27 cellular contexts compared by ENCODE assay signal in genomic region chr19:34475975-34476594, GRCh38. TPM values are rescaled to one million over a fixed set of nuclear protein-coding genes. Genes with fewer than 3 reads are reported as not detected.
DNase-seq lines count a peak whose midpoint lies in the region; TF ChIP-seq lines count a peak whose summit lies in the region.
"Had no signal": no experiment of that assay in that cellular context is flagged by ENCODE, and none has a peak within 500 bp of the region (broad histone marks: within the 10 kb centered on the region; RNA-seq: fewer than 3 reads in every experiment).

No MANE protein-coding gene starts in this region.

- H3K27ac ChIP-seq in RWPE1 (peak overlapping the region; percentile 85), tibial artery (peak overlapping the region; percentile 68 to 82), SK-N-SH (ENCODE audit: low read depth in 2 of 2, low read length in 1 of 2) (peak overlapping the region in 1 of 2 experiments; percentile 78; a peak in 1 of 4 replicates)
- H3K27ac ChIP-seq: body of pancreas, HL-60, parathyroid adenoma had no signal

- no peak for TF ChIP-seq RAD21 in SK-N-SH (IDR thresholded peaks at IDR 0.05; ENCODE audit: low read length)

- no peak overlapping the region for H3K4me2 ChIP-seq in SK-N-SH

- no peak for TF ChIP-seq EP300 in SK-N-SH (IDR thresholded peaks at IDR 0.05; ENCODE audit: borderline replicate concordance in 1 of 2, low read depth in 1 of 2, low read length in 1 of 2)

- H3K79me2 ChIP-seq in SK-N-SH (ENCODE audit: insufficient read depth), result no peaks in the 10 kb centered on the region
- H3K79me2 ChIP-seq: parathyroid adenoma had no signal

- H3F3A ChIP-seq in SK-N-SH (replicated peaks; ENCODE audit: insufficient read depth), result peaks cover 45% of the 10 kb centered on the region

- no peaks in the 10 kb centered on the region for H3K9me2 ChIP-seq in SK-N-SH

- no peak overlapping the region for H2AFZ ChIP-seq in SK-N-SH (ENCODE audit: low read depth)
- H2AFZ ChIP-seq: parathyroid adenoma had no signal

- H3K4me1 ChIP-seq in tibial artery (peaks cover 0 to 73% (median 34%) of the 10 kb centered on the region in 4 donors), SK-N-SH (ENCODE audit: control insufficient read depth in 1 of 2, insufficient read depth in 2 of 2, low read depth in 1 of 2, low read length in 1 of 2) (peaks cover 0 to 8% of the 10 kb centered on the region in 2 experiments; a peak in 1 of 4 replicates)

- H3K9me3 ChIP-seq in tibial artery (no peaks in the 10 kb centered on the region), SK-N-SH (no peaks in the 10 kb centered on the region)
- H3K9me3 ChIP-seq: body of pancreas, gastroesophageal sphincter, mucosa of descending colon had no signal

- CTCF ChIA-PET in RWPE1 (lab: Yijun Ruan, JAX), result interaction anchor here (0.5 to 0.9 kb wide), 3 partner anchors 50 to 68 kb away, joined by 3 to 5 read pairs (median 4); no protein-coding TSS in a partner anchor
- CTCF ChIA-PET in SK-N-SH (lab: Yijun Ruan, JAX), result interaction anchor here (1.0 to 2.0 kb wide), 3 partner anchors 24 to 380 kb away, joined by 3 to 10 read pairs (median 3); no protein-coding TSS in a partner anchor

- 96% methylated on average over 5 of the region's 5 CpGs for WGBS in SK-N-SH (ENCODE audit: low lambda C conversion rate)

- H3K4me3 ChIP-seq in fibroblast of mammary gland (ENCODE audit: control insufficient read depth, low read depth, low read length) (no peak overlapping the region), tibial artery (no peak overlapping the region), SK-N-SH (ENCODE audit: low read depth in 2 of 2, low read length in 1 of 2) (no peak overlapping the region)
- H3K4me3 ChIP-seq: body of pancreas, gastroesophageal sphincter, mucosa of descending colon had no signal

- peaks cover 8% of the 10 kb centered on the region; the same call in 1 of the 2 replicates for H4K20me1 ChIP-seq in SK-N-SH (ENCODE audit: insufficient read depth)

- H3K36me3 ChIP-seq in tibial artery, result peaks cover 22 to 23% (median 22%) of the 10 kb centered on the region in 3 donors
- H3K36me3 ChIP-seq in SK-N-SH (replicated peaks in 1 of 2; ENCODE audit: control insufficient read depth in 1 of 2, insufficient read depth in 2 of 2, low read length in 1 of 2), result peaks cover 6 to 18% of the 10 kb centered on the region in 2 experiments

- intact Hi-C loops in tibial artery (cut with DNase I; ENCODE audit: low total_unique reads), result no loop called here

- peak; percentile 43 for DNase-seq in activated CD8-positive, alpha-beta memory T cell treated with anti-CD3 and anti-CD28 coated beads for 24 hours
- no peak for DNase-seq in activated CD8-positive, alpha-beta memory T cell treated with anti-CD3 and anti-CD28 coated beads, Interleukin-2, amount 50 U/mL, for 4 hours
- DNase-seq in RWPE1 (ENCODE audit: low spot score), result no peak
- peak; percentile 22 for DNase-seq in fibroblast of mammary gland (ENCODE audit: low read depth)
- peak in 1 of 2 donors; percentile 44 for DNase-seq in tibial artery
- no peak for DNase-seq in retina
- DNase-seq in hypothalamus (lab: John Stamatoyannopoulos, UW), result no peak
- DNase-seq in SK-N-SH, result no peak
- DNase-seq: activated CD4-positive, CD25-positive, alpha-beta regulatory T cell; activated effector memory CD4-positive, alpha-beta T cell treated with Interleukin-2 at 50 U/mL for 16 hours; body of pancreas; COR-L47; DND-41; H9; mucosa of descending colon; NCI-H1105; NCI-H2029; PC-3; SHP77; stimulated activated naive CD8-positive, alpha-beta T cell treated with anti-CD3 and anti-CD28 coated beads, Interleukin-15, amount 100 ng/mL, for 72 hours; SW 1271; T1000; trophoblast cell had no signal

- TF ChIP-seq CTCF in RWPE1 (conservative IDR thresholded peaks at IDR 0.05; ENCODE audit: low read depth) (no peak), fibroblast of mammary gland (conservative IDR thresholded peaks at IDR 0.05; ENCODE audit: control insufficient read depth, insufficient read depth, low read depth, low read length) (no peak), tibial artery (IDR thresholded peaks at IDR 0.05) (no peak), SK-N-SH (IDR thresholded peaks at IDR 0.05) (no peak)

- POLR2A ChIA-PET in RWPE1 (lab: Yijun Ruan, JAX; ENCODE audit: low non-redundant PET) (no interaction called here), SK-N-SH (lab: Yijun Ruan, JAX) (interaction anchor here (0.7 kb wide), 1 partner anchor 1456 kb away, joined by 3 read pairs; no protein-coding TSS in a partner anchor)

- H3K9ac ChIP-seq in SK-N-SH, result no peak overlapping the region
- H3K9ac ChIP-seq: parathyroid adenoma had no signal

- H3K27me3 ChIP-seq in tibial artery (no peaks in the 10 kb centered on the region), SK-N-SH (ENCODE audit: insufficient read depth) (no peaks in the 10 kb centered on the region)
- H3K27me3 ChIP-seq: body of pancreas, gastroesophageal sphincter had no signal

TF ChIP-seq in SK-N-SH, 30 proteins besides CTCF, POLR2A, EP300 and RAD21:
- TF ChIP-seq SIN3A (IDR thresholded peaks at IDR 0.05; ENCODE audit: borderline replicate concordance, low read depth, low read length), result no peak
- TF ChIP-seq MXI1 (IDR thresholded peaks at IDR 0.05; ENCODE audit: low read depth, low read length), result no peak
- TF ChIP-seq NFIC (IDR thresholded peaks at IDR 0.05; ENCODE audit: borderline replicate concordance), result no peak
- TF ChIP-seq TCF12 (IDR thresholded peaks at IDR 0.05), result no peak
- no peak for TF ChIP-seq ZBTB33 (IDR thresholded peaks at IDR 0.05; ENCODE audit: borderline replicate concordance, low read depth)
- no peak for TF ChIP-seq FOXJ3 (CRISPR knock-in tag; IDR thresholded peaks at IDR 0.05)
- no peak for TF ChIP-seq ELF1 (IDR thresholded peaks at IDR 0.05)
- TF ChIP-seq RCOR1 (IDR thresholded peaks at IDR 0.05; ENCODE audit: low read length), result no peak
- no peak for TF ChIP-seq TAF1 (IDR thresholded peaks at IDR 0.05; ENCODE audit: borderline replicate concordance, low read depth, low read length)
- TF ChIP-seq MEF2A (IDR thresholded peaks at IDR 0.05; ENCODE audit: borderline replicate concordance, low read depth), result no peak
- no peak for TF ChIP-seq MAX (IDR thresholded peaks at IDR 0.05; ENCODE audit: low read depth)

RNA-seq across cellular contexts. Expression of gene WTIP, which starts 5.5 kb away (rescaled TPM):
- polyA plus RNA-seq in SK-N-SH (2012; rRNA removed), result 24.1 and 27.7 TPM in 2 replicates
- 12.2 and 21.8 TPM in 2 replicates for polyA plus RNA-seq in SK-N-SH (2012; cell fraction: cytosol; rRNA removed)
- polyA plus RNA-seq in SK-N-SH (2012; cell fraction: nucleus; rRNA removed), result 20.6 and 31.8 TPM in 2 replicates
- polyA plus RNA-seq: IgD-negative memory B cell had no signal

RNA-seq across cellular contexts. Expression of gene UBA2, which starts 47.9 kb away (rescaled TPM):
- polyA plus RNA-seq in SK-N-SH (2012; rRNA removed), result 117 and 133 TPM in 2 replicates
- 144 and 150 TPM in 2 replicates for polyA plus RNA-seq in SK-N-SH (2012; cell fraction: cytosol; rRNA removed)
- 38.5 and 73.1 TPM in 2 replicates for polyA plus RNA-seq in SK-N-SH (2012; cell fraction: nucleus; rRNA removed)

Comparison
In these comparisons a context has a peak if more than half of its experiments do, and no peak if none do; other contexts are left out.
1. DNase-seq: peak in activated CD8-positive, alpha-beta memory T cell treated with anti-CD3 and anti-CD28 coated beads for 24 hours (single experiment) and fibroblast of mammary gland (single experiment); none in activated CD8-positive, alpha-beta memory T cell treated with anti-CD3 and anti-CD28 coated beads, Interleukin-2, amount 50 U/mL, for 4 hours (single experiment), RWPE1 (single experiment), retina (single experiment), hypothalamus (0 of 51) and SK-N-SH (single experiment).